In the genomic region with DNA sequence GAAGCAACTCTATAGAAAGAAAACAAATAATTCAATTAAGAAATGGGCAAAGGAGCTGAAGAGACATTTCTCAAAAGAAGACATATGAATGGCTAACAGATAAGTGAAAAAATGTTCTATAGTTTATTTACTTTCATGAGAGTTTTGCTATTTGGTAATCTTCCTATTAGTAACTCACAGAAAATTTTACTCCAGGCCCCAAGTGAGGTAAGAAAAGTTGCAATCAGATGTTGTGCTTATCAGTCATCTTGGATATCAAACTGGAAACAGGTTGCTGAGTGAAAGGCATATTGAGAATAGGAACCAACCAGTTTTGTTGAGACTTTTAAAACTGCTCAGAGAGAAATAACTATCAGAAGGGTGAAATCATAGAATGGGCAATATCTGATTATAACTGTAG, we compare ENCODE assay signal across 33 cellular contexts.
"Had no signal": no experiment of that assay in that cellular context is flagged by ENCODE, and none has a peak within 500 bp of the region (broad histone marks: within the 10 kb centered on the region; RNA-seq: fewer than 3 reads in every experiment).

No MANE protein-coding gene starts in this region.

- H3K4me1 ChIP-seq: left ventricle myocardium inferior, uterus had no signal

- ATAC-seq: activated CD4-positive, CD25-positive, alpha-beta regulatory T cell treated with anti-CD3 and anti-CD28 coated beads, Interleukin-2, amount 50 U/mL, for 24 hours; activated naive CD8-positive, alpha-beta T cell treated with anti-CD3 and anti-CD28 coated beads, Interleukin-2, amount 50 U/mL, for 24 hours; activated T-helper 17 cell treated with anti-CD3 and anti-CD28 coated beads, Interleukin-2, amount 50 U/mL, for 72 hours; right lobe of liver; stimulated activated effector memory CD8-positive, alpha-beta T cell treated with anti-CD3 and anti-CD28 coated beads, Interleukin-12 subunit alpha, Interleukin-12 subunit beta, amount 100 ng/mL, for 72 hours; stimulated activated naive CD8-positive, alpha-beta T cell treated with anti-CD3 and anti-CD28 coated beads, Interleukin-15, amount 100 ng/mL, for 72 hours had no signal

- DNase-seq: activated CD4-positive, alpha-beta T cell treated with anti-CD3 and anti-CD28 coated beads for 48 hours; activated CD4-positive, alpha-beta T cell treated with anti-CD3 and anti-CD28 coated beads, Interleukin-2, amount 50 U/mL, for 48 hours; activated CD8-positive, alpha-beta memory T cell treated with anti-CD3 and anti-CD28 coated beads, Interleukin-2, amount 50 U/mL, for 4 hours; activated gamma-delta T cell treated with Interleukin-2 at 50 U/mL for 16 hours; activated naive CD8-positive, alpha-beta T cell treated with anti-CD3 and anti-CD28 coated beads, Interleukin-2, amount 50 U/mL, for 24 hours; activated T-cell treated with anti-CD3 and anti-CD28 coated beads, Interleukin-2, amount 50 U/mL, for 24 hours; anterior cingulate cortex; cerebellar nuclear complex; dorsolateral prefrontal cortex; effector memory CD4-positive, alpha-beta T cell; islet precursor cell; left ventricle myocardium inferior; right lobe of liver; stimulated activated CD4-positive, alpha-beta T cell treated with anti-CD3 and anti-CD28 coated beads, Interleukin-12 subunit alpha, Interleukin-12 subunit beta, amount 100 ng/mL, for 4 hours; stimulated activated CD4-positive, alpha-beta T cell treated with anti-CD3 and anti-CD28 coated beads, Interleukin-4, amount 100 ng/mL, for 24 hours; stimulated activated naive CD8-positive, alpha-beta T cell treated with anti-CD3 and anti-CD28 coated beads, Interleukin-15, amount 100 ng/mL, for 72 hours; substantia nigra; SW 1271; T1000; uterus; WERI-Rb-1 had no signal

- H3K27me3 Mint-ChIP-seq: activated naive CD4-positive, alpha-beta T cell treated with anti-CD3 and anti-CD28 coated beads, Interleukin-2, amount 50 U/mL, for 24 hours; activated naive CD8-positive, alpha-beta T cell treated with anti-CD3 and anti-CD28 coated beads, Interleukin-2, amount 50 U/mL, for 24 hours; activated T-cell treated with anti-CD3 and anti-CD28 coated beads, Interleukin-2, amount 50 U/mL, for 24 hours; activated T-helper 17 cell treated with anti-CD3 and anti-CD28 coated beads, Interleukin-2, amount 50 U/mL, for 72 hours; stimulated activated naive CD8-positive, alpha-beta T cell treated with anti-CD3 and anti-CD28 coated beads, Interleukin-15, amount 100 ng/mL, for 72 hours had no signal

- H3K36me3 Mint-ChIP-seq: activated naive CD4-positive, alpha-beta T cell treated with anti-CD3 and anti-CD28 coated beads, Interleukin-2, amount 50 U/mL, for 24 hours; stimulated activated effector memory CD8-positive, alpha-beta T cell treated with anti-CD3 and anti-CD28 coated beads, Interleukin-12 subunit alpha, Interleukin-12 subunit beta, amount 100 ng/mL, for 72 hours; type B pancreatic cell had no signal

- H3K27ac ChIP-seq: cardiac muscle cell, coronary artery, dorsolateral prefrontal cortex, left ventricle myocardium inferior, right lobe of liver, skin epidermis, uterus, WERI-Rb-1 had no signal

- H3K9me3 ChIP-seq: left ventricle myocardium inferior, right lobe of liver, uterus had no signal

- H3K27ac Mint-ChIP-seq: activated naive CD4-positive, alpha-beta T cell treated with anti-CD3 and anti-CD28 coated beads, Interleukin-2, amount 50 U/mL, for 24 hours; activated naive CD8-positive, alpha-beta T cell treated with anti-CD3 and anti-CD28 coated beads, Interleukin-2, amount 50 U/mL, for 24 hours; activated T-cell treated with anti-CD3 and anti-CD28 coated beads, Interleukin-2, amount 50 U/mL, for 24 hours; activated T-helper 17 cell treated with anti-CD3 and anti-CD28 coated beads, Interleukin-2, amount 50 U/mL, for 72 hours; nephron; stimulated activated effector memory CD8-positive, alpha-beta T cell treated with anti-CD3 and anti-CD28 coated beads, Interleukin-12 subunit alpha, Interleukin-12 subunit beta, amount 100 ng/mL, for 72 hours; stimulated activated naive CD8-positive, alpha-beta T cell treated with anti-CD3 and anti-CD28 coated beads, Interleukin-15, amount 100 ng/mL, for 72 hours; T-helper 1 cell treated with Interleukin-12 subunit alpha and Interleukin-12 subunit beta and Interleukin-4 antibody, amounts not matched to agents 30 μg/mL and 1 μg/mL, for 36 hours; type B pancreatic cell had no signal

- H3K4me3 ChIP-seq: cardiac muscle cell, coronary artery, dorsolateral prefrontal cortex, left ventricle myocardium inferior, lung, right lobe of liver, skin epidermis, uterus had no signal

- H3K4me3 Mint-ChIP-seq: activated naive CD4-positive, alpha-beta T cell treated with anti-CD3 and anti-CD28 coated beads, Interleukin-2, amount 50 U/mL, for 24 hours; activated naive CD8-positive, alpha-beta T cell treated with anti-CD3 and anti-CD28 coated beads, Interleukin-2, amount 50 U/mL, for 24 hours; activated T-cell treated with anti-CD3 and anti-CD28 coated beads, Interleukin-2, amount 50 U/mL, for 24 hours; activated T-helper 17 cell treated with anti-CD3 and anti-CD28 coated beads, Interleukin-2, amount 50 U/mL, for 72 hours; nephron; stimulated activated effector memory CD8-positive, alpha-beta T cell treated with anti-CD3 and anti-CD28 coated beads, Interleukin-12 subunit alpha, Interleukin-12 subunit beta, amount 100 ng/mL, for 72 hours; stimulated activated naive CD8-positive, alpha-beta T cell treated with anti-CD3 and anti-CD28 coated beads, Interleukin-15, amount 100 ng/mL, for 72 hours; T-helper 1 cell treated with Interleukin-12 subunit alpha and Interleukin-12 subunit beta and Interleukin-4 antibody, amounts not matched to agents 30 μg/mL and 1 μg/mL, for 36 hours; type B pancreatic cell had no signal

- H3K9me3 Mint-ChIP-seq: activated naive CD4-positive, alpha-beta T cell treated with anti-CD3 and anti-CD28 coated beads, Interleukin-2, amount 50 U/mL, for 24 hours; activated naive CD8-positive, alpha-beta T cell treated with anti-CD3 and anti-CD28 coated beads, Interleukin-2, amount 50 U/mL, for 24 hours; activated T-cell treated with anti-CD3 and anti-CD28 coated beads, Interleukin-2, amount 50 U/mL, for 24 hours; activated T-helper 17 cell treated with anti-CD3 and anti-CD28 coated beads, Interleukin-2, amount 50 U/mL, for 72 hours; nephron; stimulated activated naive CD8-positive, alpha-beta T cell treated with anti-CD3 and anti-CD28 coated beads, Interleukin-15, amount 100 ng/mL, for 72 hours; T-helper 1 cell treated with Interleukin-12 subunit alpha and Interleukin-12 subunit beta and Interleukin-4 antibody, amounts not matched to agents 30 μg/mL and 1 μg/mL, for 36 hours; type B pancreatic cell had no signal

- H3K36me3 ChIP-seq: cardiac muscle cell, left ventricle myocardium inferior, right lobe of liver, uterus, WERI-Rb-1 had no signal

- H3K4me1 Mint-ChIP-seq: activated naive CD4-positive, alpha-beta T cell treated with anti-CD3 and anti-CD28 coated beads, Interleukin-2, amount 50 U/mL, for 24 hours; activated naive CD8-positive, alpha-beta T cell treated with anti-CD3 and anti-CD28 coated beads, Interleukin-2, amount 50 U/mL, for 24 hours; activated T-helper 17 cell treated with anti-CD3 and anti-CD28 coated beads, Interleukin-2, amount 50 U/mL, for 72 hours; nephron; stimulated activated effector memory CD8-positive, alpha-beta T cell treated with anti-CD3 and anti-CD28 coated beads, Interleukin-12 subunit alpha, Interleukin-12 subunit beta, amount 100 ng/mL, for 72 hours; stimulated activated naive CD8-positive, alpha-beta T cell treated with anti-CD3 and anti-CD28 coated beads, Interleukin-15, amount 100 ng/mL, for 72 hours had no signal

- H3K27me3 ChIP-seq: cardiac muscle cell, dorsolateral prefrontal cortex, right lobe of liver, uterus had no signal

- FAIRE-seq: frontal cortex had no signal
